Comparison of ENCODE assay signal across 37 cellular contexts in genomic region chr19:34590228-34590627, GRCh38.
"Had no signal": no experiment of that assay in that cellular context is flagged by ENCODE, and none has a peak within 500 bp of the region (broad histone marks: within the 10 kb centered on the region; RNA-seq: fewer than 3 reads in every experiment).

No MANE protein-coding gene starts in this region.

- H3K27ac Mint-ChIP-seq: activated naive CD4-positive, alpha-beta T cell treated with anti-CD3 and anti-CD28 coated beads for 36 hours; activated naive CD4-positive, alpha-beta T cell treated with anti-CD3 and anti-CD28 coated beads, Interleukin-2, amount 10 ng/mL, durations not matched to agents 7 days and 5 days; activated naive CD4-positive, alpha-beta T cell treated with anti-CD3 and anti-CD28 coated beads, Interleukin-2, amount 50 U/mL, for 24 hours; activated naive CD4-positive, alpha-beta T cell treated with anti-CD3 and anti-CD28 coated beads, Interleukin-2, amount 50 U/mL, for 72 hours; activated naive CD8-positive, alpha-beta T cell; activated naive CD8-positive, alpha-beta T cell treated with anti-CD3 and anti-CD28 coated beads for 36 hours; activated naive CD8-positive, alpha-beta T cell treated with anti-CD3 and anti-CD28 coated beads, Interleukin-2, amount 10 ng/mL, durations not matched to agents 7 days and 5 days; activated naive CD8-positive, alpha-beta T cell treated with anti-CD3 and anti-CD28 coated beads, Interleukin-2, amount 50 U/mL, for 24 hours; activated T-cell treated with anti-CD3 and anti-CD28 coated beads, Interleukin-2, amount 50 U/mL, for 24 hours; activated T-cell treated with anti-CD3 and anti-CD28 coated beads, Interleukin-2, amount 50 U/mL, for 72 hours; activated T-helper 1 cell treated with anti-CD3 and anti-CD28 coated beads, Interleukin-12 subunit alpha, Interleukin-12 subunit beta, Interleukin-2, Interleukin-4 antibody, amounts not matched to agents 30 ng/mL and 10 ng/mL and 1 ng/mL, durations not matched to agents 14 hours and 24 hours and 36 hours; activated T-helper 17 cell treated with anti-CD3 and anti-CD28 coated beads, Interleukin-2, amount 50 U/mL, for 72 hours; activated T-helper 2 cell treated with anti-CD3 and anti-CD28 coated beads, Interferon-gamma antibody, Interleukin-2, Interleukin-4, amounts not matched to agents 10 μg/mL and 5 μg/mL and 100 μg/mL, durations not matched to agents 14 hours and 24 hours and 36 hours; brain had no signal

- DNase-seq: activated effector memory CD4-positive, alpha-beta T cell treated with anti-CD3 and anti-CD28 coated beads, Interleukin-2, amount 50 U/mL, for 16 hours; activated effector memory CD4-positive, alpha-beta T cell treated with Interleukin-2 at 50 U/mL for 16 hours; activated gamma-delta T cell; activated gamma-delta T cell treated with Interleukin-2 at 50 U/mL for 16 hours; activated naive CD4-positive, alpha-beta T cell; activated naive CD4-positive, alpha-beta T cell treated with anti-CD3 and anti-CD28 coated beads for 36 hours; activated naive CD4-positive, alpha-beta T cell treated with anti-CD3 and anti-CD28 coated beads, Interleukin-2, amount 10 ng/mL, durations not matched to agents 7 days and 5 days; activated naive CD4-positive, alpha-beta T cell treated with anti-CD3 and anti-CD28 coated beads, Interleukin-2, amount 50 U/mL, for 16 hours; activated naive CD4-positive, alpha-beta T cell treated with Interleukin-2 at 50 U/mL for 16 hours; activated naive CD8-positive, alpha-beta T cell treated with anti-CD3 and anti-CD28 coated beads for 36 hours; activated naive CD8-positive, alpha-beta T cell treated with anti-CD3 and anti-CD28 coated beads, Interleukin-2, amount 10 ng/mL, durations not matched to agents 7 days and 5 days; activated naive CD8-positive, alpha-beta T cell treated with anti-CD3 and anti-CD28 coated beads, Interleukin-2, amount 50 U/mL, for 24 hours; activated T-cell treated with anti-CD3 and anti-CD28 coated beads, Interleukin-2, amount 50 U/mL, for 1 hour; activated T-cell treated with anti-CD3 and anti-CD28 coated beads, Interleukin-2, amount 50 U/mL, for 24 hours; activated T-cell treated with anti-CD3 and anti-CD28 coated beads, Interleukin-2, amount 50 U/mL, for 4 hours; activated T-cell treated with anti-CD3 and anti-CD28 coated beads, Interleukin-2, amount 50 U/mL, for 48 hours; activated T-cell treated with anti-CD3 and anti-CD28 coated beads, Interleukin-2, amount 50 U/mL, for 72 hours; adrenal gland; amniotic stem cell; amygdala; aorta; brain microvascular endothelial cell; caudate nucleus; central memory CD4-positive, alpha-beta T cell; cerebellar nuclear complex had no signal

- H3K27me3 Mint-ChIP-seq: activated naive CD4-positive, alpha-beta T cell treated with anti-CD3 and anti-CD28 coated beads, Interleukin-2, amount 10 ng/mL, durations not matched to agents 7 days and 5 days; activated naive CD8-positive, alpha-beta T cell; activated naive CD8-positive, alpha-beta T cell treated with anti-CD3 and anti-CD28 coated beads, Interleukin-2, amount 10 ng/mL, durations not matched to agents 7 days and 5 days; activated T-cell treated with anti-CD3 and anti-CD28 coated beads, Interleukin-2, amount 50 U/mL, for 24 hours had no signal

- H3K9me3 Mint-ChIP-seq: central memory CD8-positive, alpha-beta T cell had no signal

- H3K4me1 Mint-ChIP-seq: activated naive CD4-positive, alpha-beta T cell treated with anti-CD3 and anti-CD28 coated beads, Interleukin-2, amount 10 ng/mL, durations not matched to agents 7 days and 5 days; activated naive CD4-positive, alpha-beta T cell treated with anti-CD3 and anti-CD28 coated beads, Interleukin-2, amount 50 U/mL, for 24 hours; activated naive CD8-positive, alpha-beta T cell treated with anti-CD3 and anti-CD28 coated beads, Interleukin-2, amount 10 ng/mL, durations not matched to agents 7 days and 5 days; activated naive CD8-positive, alpha-beta T cell treated with anti-CD3 and anti-CD28 coated beads, Interleukin-2, amount 50 U/mL, for 24 hours; central memory CD8-positive, alpha-beta T cell had no signal

- H3K27ac ChIP-seq: adrenal gland, ascending aorta, brain microvascular endothelial cell, breast epithelium, cardiac muscle cell had no signal

- ATAC-seq: activated naive CD4-positive, alpha-beta T cell treated with anti-CD3 and anti-CD28 coated beads, Interleukin-2, amount 50 U/mL, for 72 hours; activated naive CD8-positive, alpha-beta T cell treated with anti-CD3 and anti-CD28 coated beads, Interleukin-2, amount 50 U/mL, for 24 hours; activated T-cell treated with anti-CD3 and anti-CD28 coated beads, Interleukin-2, amount 50 U/mL, for 4 hours; activated T-cell treated with anti-CD3 and anti-CD28 coated beads, Interleukin-2, amount 50 U/mL, for 72 hours; activated T-helper 17 cell treated with anti-CD3 and anti-CD28 coated beads, Interleukin-2, amount 50 U/mL, for 72 hours had no signal

- H3K4me1 ChIP-seq: adrenal gland, ascending aorta, breast epithelium had no signal

- H3K4me3 Mint-ChIP-seq: activated naive CD4-positive, alpha-beta T cell treated with anti-CD3 and anti-CD28 coated beads for 36 hours; activated naive CD4-positive, alpha-beta T cell treated with anti-CD3 and anti-CD28 coated beads, Interleukin-2, amount 10 ng/mL, durations not matched to agents 7 days and 5 days; activated naive CD4-positive, alpha-beta T cell treated with anti-CD3 and anti-CD28 coated beads, Interleukin-2, amount 50 U/mL, for 24 hours; activated naive CD8-positive, alpha-beta T cell; activated naive CD8-positive, alpha-beta T cell treated with anti-CD3 and anti-CD28 coated beads for 36 hours; activated naive CD8-positive, alpha-beta T cell treated with anti-CD3 and anti-CD28 coated beads, Interleukin-2, amount 10 ng/mL, durations not matched to agents 7 days and 5 days; activated naive CD8-positive, alpha-beta T cell treated with anti-CD3 and anti-CD28 coated beads, Interleukin-2, amount 50 U/mL, for 24 hours; activated T-cell treated with anti-CD3 and anti-CD28 coated beads, Interleukin-2, amount 50 U/mL, for 24 hours; activated T-cell treated with anti-CD3 and anti-CD28 coated beads, Interleukin-2, amount 50 U/mL, for 4 hours; activated T-cell treated with anti-CD3 and anti-CD28 coated beads, Interleukin-2, amount 50 U/mL, for 72 hours; activated T-helper 1 cell treated with anti-CD3 and anti-CD28 coated beads, Interleukin-12 subunit alpha, Interleukin-12 subunit beta, Interleukin-2, Interleukin-4 antibody, amounts not matched to agents 30 ng/mL and 10 ng/mL and 1 ng/mL, durations not matched to agents 14 hours and 24 hours and 36 hours; activated T-helper 17 cell treated with anti-CD3 and anti-CD28 coated beads, Interleukin-2, amount 50 U/mL, for 72 hours; brain; central memory CD8-positive, alpha-beta T cell had no signal

- H3K36me3 ChIP-seq: adrenal gland, ascending aorta, brain microvascular endothelial cell, breast epithelium, cardiac muscle cell had no signal

- H3K4me3 ChIP-seq: adrenal gland, ascending aorta, body of pancreas, breast epithelium, cardiac muscle cell had no signal

- H3K9me3 ChIP-seq: adrenal gland, body of pancreas had no signal

- H3K36me3 Mint-ChIP-seq: activated naive CD4-positive, alpha-beta T cell treated with anti-CD3 and anti-CD28 coated beads, Interleukin-2, amount 10 ng/mL, durations not matched to agents 7 days and 5 days; brain had no signal
